In genomic region chr9:81540142-81540701, GRCh38 we compare ENCODE assay signal across 1 cellular context.
TF ChIP-seq lines count a peak whose summit lies in the region.

No MANE protein-coding gene starts in this region.

TF ChIP-seq in A549, 52 proteins besides CTCF, POLR2A, EP300 and RAD21 (continued from another document):
- TF ChIP-seq, protein P1, sequence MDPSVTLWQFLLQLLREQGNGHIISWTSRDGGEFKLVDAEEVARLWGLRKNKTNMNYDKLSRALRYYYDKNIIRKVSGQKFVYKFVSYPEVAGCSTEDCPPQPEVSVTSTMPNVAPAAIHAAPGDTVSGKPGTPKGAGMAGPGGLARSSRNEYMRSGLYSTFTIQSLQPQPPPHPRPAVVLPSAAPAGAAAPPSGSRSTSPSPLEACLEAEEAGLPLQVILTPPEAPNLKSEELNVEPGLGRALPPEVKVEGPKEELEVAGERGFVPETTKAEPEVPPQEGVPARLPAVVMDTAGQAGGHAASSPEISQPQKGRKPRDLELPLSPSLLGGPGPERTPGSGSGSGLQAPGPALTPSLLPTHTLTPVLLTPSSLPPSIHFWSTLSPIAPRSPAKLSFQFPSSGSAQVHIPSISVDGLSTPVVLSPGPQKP (IDR thresholded peaks at IDR 0.05; ENCODE audit: low read depth, low read length): no peak
- TF ChIP-seq KDM5A (IDR thresholded peaks at IDR 0.05) (no peak), SREBF2 (IDR thresholded peaks at IDR 0.05) (no peak), CHD4 (IDR thresholded peaks at IDR 0.05; ENCODE audit: borderline replicate concordance) (no peak), HEYL (CRISPR knock-in tag; IDR thresholded peaks at IDR 0.05) (no peak), TFCP2L1 (CRISPR knock-in tag; IDR thresholded peaks at IDR 0.05) (no peak), NPAS2 (CRISPR knock-in tag; IDR thresholded peaks at IDR 0.05; ENCODE audit: borderline replicate concordance) (no peak), FOXS1 (CRISPR knock-in tag; IDR thresholded peaks at IDR 0.05) (no peak), PHF8 (IDR thresholded peaks at IDR 0.05; ENCODE audit: borderline replicate concordance, low read depth) (no peak)
